Comparison of ENCODE assay signal across 14 cellular contexts in genomic region chrX:125387945-125388344, GRCh38.
DNase-seq lines count a peak whose midpoint lies in the region; ATAC-seq and TF ChIP-seq lines count a peak whose summit lies in the region.
"Had no signal": no experiment of that assay in that cellular context is flagged by ENCODE, and none has a peak within 500 bp of the region (broad histone marks: within the 10 kb centered on the region; RNA-seq: fewer than 3 reads in every experiment).

No MANE protein-coding gene starts in this region.

- H3K56ac ChIP-seq in mesendoderm (ENCODE audit: low read length), result peak overlapping the region; percentile 79

- H3K4me2 ChIP-seq in mesendoderm (ENCODE audit: low read length), result no peak overlapping the region
- H3K4me2 ChIP-seq: BLaER1 had no signal

- H4K5ac ChIP-seq in mesendoderm (ENCODE audit: low read length), result no peak overlapping the region

- no peaks in the 10 kb centered on the region for H3K79me1 ChIP-seq in mesendoderm (ENCODE audit: low read length)

- no peak overlapping the region for H3K23ac ChIP-seq in mesendoderm (ENCODE audit: low read length)

- no peak overlapping the region for H2BK120ac ChIP-seq in mesendoderm (ENCODE audit: low read depth, low read length)

- no peak overlapping the region for H2AK5ac ChIP-seq in mesendoderm (ENCODE audit: low read length)

- H3K4me1 ChIP-seq in ES-I3 (ENCODE audit: insufficient read depth, low read length), result no peaks in the 10 kb centered on the region
- H3K4me1 ChIP-seq in HUES6 (ENCODE audit: control insufficient read depth, insufficient read depth, low read length), result peaks cover 16% of the 10 kb centered on the region; the same call in 1 of the 2 replicates
- H3K4me1 ChIP-seq in iPS DF 6.9 (ENCODE audit: control insufficient read depth, insufficient read depth, low read length), result no peaks in the 10 kb centered on the region
- no peaks in the 10 kb centered on the region for H3K4me1 ChIP-seq in mesendoderm (ENCODE audit: control insufficient read depth, low read depth, low read length)
- no peaks in the 10 kb centered on the region for H3K4me1 ChIP-seq in esophagus squamous epithelium
- H3K4me1 ChIP-seq in upper lobe of right lung, result no peaks in the 10 kb centered on the region
- H3K4me1 ChIP-seq: BLaER1, Caco-2 had no signal

- H2BK5ac ChIP-seq in mesendoderm (ENCODE audit: low read length), result no peak overlapping the region

- no CpG with 5 or more reads among the region's 7 CpGs for WGBS in iPS DF 6.9 (ENCODE audit: insufficient coverage, insufficient read length)
- WGBS in mesendoderm (ENCODE audit: extremely low coverage, insufficient coverage, low lambda C conversion rate), result no CpG with 5 or more reads among the region's 7 CpGs
- WGBS in esophagus squamous epithelium, 2 donors, result 64 to 69% methylated on average over 6 to 7 of the region's 7 CpGs

- TF ChIP-seq CTCF in esophagus squamous epithelium (IDR thresholded peaks at IDR 0.05) (no peak), upper lobe of right lung (IDR thresholded peaks at IDR 0.05) (no peak)

- H4K8ac ChIP-seq in mesendoderm (ENCODE audit: low read depth, low read length), result no peak overlapping the region

- H3K27ac ChIP-seq in HUES6 (ENCODE audit: low read depth, low read length) (peak overlapping the region; percentile 89), iPS DF 6.9 (ENCODE audit: low read length) (no peak overlapping the region), mesendoderm (ENCODE audit: low read depth, low read length) (peak overlapping the region; percentile 5), esophagus squamous epithelium (no peak overlapping the region), upper lobe of right lung (no peak overlapping the region)
- H3K27ac ChIP-seq: BLaER1 had no signal

- peaks cover 3% of the 10 kb centered on the region for H3K79me2 ChIP-seq in mesendoderm (ENCODE audit: control insufficient read depth, insufficient read depth, low read length)

- H2BK15ac ChIP-seq in mesendoderm (replicated peaks; ENCODE audit: low read depth), result no peak overlapping the region

- peak overlapping the region; percentile 57 for H3K4me3 ChIP-seq in HUES6 (ENCODE audit: low read depth, low read length)
- peak overlapping the region; percentile 15; the same call in 1 of the 2 replicates for H3K4me3 ChIP-seq in iPS DF 6.9 (ENCODE audit: low read length)
- H3K4me3 ChIP-seq in mesendoderm (ENCODE audit: low read length), result no peak overlapping the region
- no peak overlapping the region for H3K4me3 ChIP-seq in esophagus squamous epithelium
- H3K4me3 ChIP-seq in upper lobe of right lung, result no peak overlapping the region
- H3K4me3 ChIP-seq: BLaER1, GM12878, K562 had no signal

- H3K27me3 ChIP-seq in HUES6 (ENCODE audit: control insufficient read depth, insufficient read depth, low read length), result no peaks in the 10 kb centered on the region
- no peaks in the 10 kb centered on the region for H3K27me3 ChIP-seq in iPS DF 6.9 (ENCODE audit: control insufficient read depth, insufficient read depth, low read length)
- no peaks in the 10 kb centered on the region for H3K27me3 ChIP-seq in mesendoderm (ENCODE audit: insufficient read depth, low read length, poor library complexity)
- H3K27me3 ChIP-seq in esophagus squamous epithelium, result no peaks in the 10 kb centered on the region
- no peaks in the 10 kb centered on the region for H3K27me3 ChIP-seq in upper lobe of right lung

- ATAC-seq in GM18520 (IDR thresholded peaks at IDR 0.05; ENCODE audit: unreplicated experiment) (no peak), upper lobe of right lung (no peak)
- ATAC-seq: GM12878, K562 had no signal

- H3K18ac ChIP-seq in mesendoderm (ENCODE audit: low read length), result no peak overlapping the region

- peak overlapping the region; percentile 43 for H3K9ac ChIP-seq in ES-I3 (ENCODE audit: low read depth, low read length)
- peak overlapping the region; percentile 78 for H3K9ac ChIP-seq in HUES6 (ENCODE audit: low read length)
- no peak overlapping the region for H3K9ac ChIP-seq in mesendoderm (ENCODE audit: low read length)
- H3K9ac ChIP-seq: BLaER1 had no signal

- no peak for TF ChIP-seq POLR2A in esophagus squamous epithelium (IDR thresholded peaks at IDR 0.05)

- H3K9me3 ChIP-seq in ES-I3 (ENCODE audit: control insufficient read depth, insufficient read depth, low read length) (no peaks in the 10 kb centered on the region), HUES6 (ENCODE audit: control insufficient read depth, insufficient read depth, low read depth, low read length) (no peaks in the 10 kb centered on the region), iPS DF 6.9 (ENCODE audit: control insufficient read depth, insufficient read depth, low read length) (no peaks in the 10 kb centered on the region), esophagus squamous epithelium (no peaks in the 10 kb centered on the region), upper lobe of right lung (no peaks in the 10 kb centered on the region)
- H3K9me3 ChIP-seq: BLaER1, Caco-2 had no signal

- H3K4ac ChIP-seq in mesendoderm (ENCODE audit: low read depth, low read length), result no peak overlapping the region

- H3K36me3 ChIP-seq in ES-I3 (ENCODE audit: insufficient read depth, low read length) (peaks cover 28% of the 10 kb centered on the region), HUES6 (ENCODE audit: control insufficient read depth, insufficient read depth, low read length) (peaks cover 68% of the 10 kb centered on the region), iPS DF 6.9 (ENCODE audit: control insufficient read depth, insufficient read depth, low read length) (peaks cover 9% of the 10 kb centered on the region; the same call in 1 of the 2 replicates), mesendoderm (ENCODE audit: control insufficient read depth, insufficient read depth, low read length) (peaks cover 1% of the 10 kb centered on the region), esophagus squamous epithelium (no peaks in the 10 kb centered on the region), upper lobe of right lung (no peaks in the 10 kb centered on the region)
- H3K36me3 ChIP-seq: BLaER1 had no signal

- intact Hi-C loops in esophagus squamous epithelium (cut with DNase I) (no loop called here), upper lobe of right lung (cut with DNase I) (no loop called here)

- DNase-seq in iPS DF 6.9 (ENCODE audit: low read depth, low spot score), result no peak
- peak; percentile 82 for DNase-seq in mesendoderm
- DNase-seq in esophagus squamous epithelium (lab: John Stamatoyannopoulos, UW), result no peak
- DNase-seq in upper lobe of right lung, result no peak
- DNase-seq: 8988T; AML-193; Caco-2; CD8-positive, alpha-beta memory T cell had no signal

Comparison
In these comparisons a context has a peak if more than half of its experiments do, and no peak if none do; other contexts are left out.
1. H3K27ac ChIP-seq: peak in HUES6 (single experiment) and mesendoderm (single experiment); none in iPS DF 6.9 (single experiment), esophagus squamous epithelium (0 of 4) and upper lobe of right lung (single experiment).
2. H3K4me3 ChIP-seq: peak in HUES6 (single experiment) and iPS DF 6.9 (single experiment); none in mesendoderm (single experiment), esophagus squamous epithelium (0 of 4) and upper lobe of right lung (single experiment).